15 cellular contexts compared by ENCODE assay signal in the genomic region with DNA sequence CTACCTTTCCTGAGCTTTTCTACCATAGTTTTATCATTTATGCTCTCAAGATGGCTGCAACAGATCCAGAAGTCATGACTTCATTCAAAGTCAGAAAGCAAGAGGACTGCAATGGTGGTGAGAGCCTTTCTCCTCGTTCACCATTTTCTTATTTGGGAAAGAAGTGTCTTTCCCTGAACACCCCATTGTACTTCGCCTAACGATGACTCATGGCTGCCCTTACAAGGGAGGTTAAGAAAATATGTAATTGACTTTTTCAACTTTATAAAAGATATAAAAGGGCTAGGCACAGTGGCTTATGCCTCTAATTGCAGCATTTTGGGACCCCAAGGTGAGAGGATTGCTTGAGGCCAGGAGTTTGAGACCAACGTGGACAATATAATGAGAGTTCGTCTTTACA.
DNase-seq lines count a peak whose midpoint lies in the region; FAIRE-seq and TF ChIP-seq lines count a peak whose summit lies in the region.
"Had no signal": no experiment of that assay in that cellular context is flagged by ENCODE, and none has a peak within 500 bp of the region (broad histone marks: within the 10 kb centered on the region; RNA-seq: fewer than 3 reads in every experiment).

No MANE protein-coding gene starts in this region.

- CTCF ChIA-PET in MCF 10A (lab: Yijun Ruan, JAX) = no interaction called here

- DNase-seq in MCF 10A (ENCODE audit: unreplicated experiment) (peak; percentile 35), breast epithelium (ENCODE audit: low spot score in 2 of 2) (no peak), astrocyte (ENCODE audit: low read depth) (peak; percentile 10), fibroblast of lung (ENCODE audit: low read depth in 2 of 2) (peak; percentile 21 to 30), mesendoderm (no peak), amygdala (lab: John Stamatoyannopoulos, UW) (no peak), coronary artery (ENCODE audit: low spot score) (no peak)
- no peak for DNase-seq in activated naive CD4-positive, alpha-beta T cell (lab: John Stamatoyannopoulos, UW)
- DNase-seq: DMS79 treated with DMSO at 0.1 percent for 48 hours, NCI-H1417, NCI-H2029, NCI-H774 had no signal

- no peak overlapping the region for H2BK120ac ChIP-seq in mesendoderm (ENCODE audit: low read depth, low read length)

- H3K18ac ChIP-seq in mesendoderm (ENCODE audit: low read length) = no peak overlapping the region

- no peak overlapping the region for H3K9ac ChIP-seq in astrocyte (ENCODE audit: low read length)
- no peak overlapping the region for H3K9ac ChIP-seq in fibroblast of lung (ENCODE audit: insufficient read depth, low read length)
- H3K9ac ChIP-seq in mesendoderm (ENCODE audit: low read length) = no peak overlapping the region
- H3K9ac ChIP-seq: BLaER1 had no signal

- WGBS in mesendoderm (ENCODE audit: extremely low coverage, insufficient coverage, low lambda C conversion rate) = no CpG with 5 or more reads among the region's 5 CpGs

- TF ChIP-seq CTCF in MCF 10A (IDR thresholded peaks at IDR 0.05; ENCODE audit: unreplicated experiment) (no peak), breast epithelium (IDR thresholded peaks at IDR 0.05) (no peak), astrocyte (IDR thresholded peaks at IDR 0.05; ENCODE audit: insufficient read depth, low read depth, low read length) (no peak), fibroblast of lung (conservative IDR thresholded peaks at IDR 0.05 in 1 of 2, IDR thresholded peaks at IDR 0.05 in 1 of 2; ENCODE audit: low read depth in 1 of 2, low read length in 2 of 2) (no peak), coronary artery (IDR thresholded peaks at IDR 0.05) (no peak)

- FAIRE-seq in astrocyte (lab: Jason Lieb, UNC) = no peak
- FAIRE-seq: H1 had no signal

- H3K4me2 ChIP-seq in astrocyte (ENCODE audit: low read length) = no peak overlapping the region
- H3K4me2 ChIP-seq in fibroblast of lung (ENCODE audit: extremely low read depth, insufficient read depth, low read length) = no peak overlapping the region
- no peak overlapping the region for H3K4me2 ChIP-seq in mesendoderm (ENCODE audit: low read length)
- H3K4me2 ChIP-seq: BLaER1 had no signal

- no peaks in the 10 kb centered on the region for H3K79me1 ChIP-seq in mesendoderm (ENCODE audit: low read length)

- no peaks in the 10 kb centered on the region for H4K20me1 ChIP-seq in astrocyte (ENCODE audit: insufficient read depth, low read length)
- no peaks in the 10 kb centered on the region for H4K20me1 ChIP-seq in fibroblast of lung (ENCODE audit: control insufficient read depth, extremely low read depth, insufficient read depth, low read length)
- H4K20me1 ChIP-seq: BLaER1 had no signal

- no peak overlapping the region for H2AK5ac ChIP-seq in mesendoderm (ENCODE audit: low read length)

- no peak overlapping the region for H4K8ac ChIP-seq in mesendoderm (ENCODE audit: low read depth, low read length)

- TF ChIP-seq POLR2A in breast epithelium (IDR thresholded peaks at IDR 0.05) = no peak

- H3K4me3 ChIP-seq in breast epithelium (no peak overlapping the region), astrocyte (ENCODE audit: insufficient read depth, low read depth, low read length) (no peak overlapping the region), fibroblast of lung (replicated peaks in 1 of 4; ENCODE audit: control extremely low read depth in 1 of 4, insufficient read depth in 1 of 4, low read depth in 3 of 4, low read length in 4 of 4) (no peak overlapping the region), mesendoderm (ENCODE audit: low read length) (no peak overlapping the region), coronary artery (no peak overlapping the region)
- H3K4me3 ChIP-seq: BLaER1 had no signal

- H3K56ac ChIP-seq in mesendoderm (ENCODE audit: low read length) = no peak overlapping the region

- H2BK5ac ChIP-seq in mesendoderm (ENCODE audit: low read length) = no peak overlapping the region

- H3K36me3 ChIP-seq in breast epithelium = no peaks in the 10 kb centered on the region
- H3K36me3 ChIP-seq in astrocyte (ENCODE audit: insufficient read depth, low read length) = no peaks in the 10 kb centered on the region
- no peaks in the 10 kb centered on the region for H3K36me3 ChIP-seq in fibroblast of lung (ENCODE audit: control insufficient read depth, insufficient read depth, low read length)
- no peaks in the 10 kb centered on the region for H3K36me3 ChIP-seq in mesendoderm (ENCODE audit: control insufficient read depth, insufficient read depth, low read length)
- H3K36me3 ChIP-seq: BLaER1 had no signal

- H3K4ac ChIP-seq in mesendoderm (ENCODE audit: low read depth, low read length) = no peak overlapping the region

- no peaks in the 10 kb centered on the region for H3K9me3 Mint-ChIP-seq in MCF 10A (ENCODE audit: unreplicated experiment)
- no peaks in the 10 kb centered on the region for H3K9me3 Mint-ChIP-seq in astrocyte (ENCODE audit: unreplicated experiment)

- BruUV-seq in MCF 10A (replicated peaks; lab: Mats Ljungman, UMichigan) = no TSS peak

- H2BK15ac ChIP-seq in mesendoderm (replicated peaks; ENCODE audit: low read depth) = no peak overlapping the region

- no peak overlapping the region for H3K27ac ChIP-seq in breast epithelium
- no peak overlapping the region for H3K27ac ChIP-seq in astrocyte (ENCODE audit: low read depth, low read length)
- no peak overlapping the region for H3K27ac ChIP-seq in fibroblast of lung (ENCODE audit: insufficient read depth, low read length)
- H3K27ac ChIP-seq in mesendoderm (ENCODE audit: low read depth, low read length) = no peak overlapping the region
- no peak overlapping the region for H3K27ac ChIP-seq in coronary artery
- H3K27ac ChIP-seq: 22Rv1, BLaER1 had no signal

- H3K27me3 Mint-ChIP-seq in MCF 10A (ENCODE audit: insufficient read depth, unreplicated experiment) (no peaks in the 10 kb centered on the region), astrocyte (ENCODE audit: low read depth, unreplicated experiment) (no peaks in the 10 kb centered on the region)

- H3K4me1 ChIP-seq in breast epithelium (no peaks in the 10 kb centered on the region), astrocyte (ENCODE audit: insufficient read depth, low read length) (no peaks in the 10 kb centered on the region), fibroblast of lung (ENCODE audit: control insufficient read depth, extremely low read depth, insufficient read depth, low read length) (no peaks in the 10 kb centered on the region), mesendoderm (ENCODE audit: control insufficient read depth, low read depth, low read length) (no peaks in the 10 kb centered on the region)
- H3K4me1 ChIP-seq: BLaER1 had no signal

- H3K36me3 Mint-ChIP-seq in MCF 10A (ENCODE audit: insufficient read depth, unreplicated experiment) (no peaks in the 10 kb centered on the region), astrocyte (ENCODE audit: low read depth, unreplicated experiment) (no peaks in the 10 kb centered on the region)

- H3K27ac Mint-ChIP-seq in MCF 10A (ENCODE audit: low read depth, unreplicated experiment) = no peak overlapping the region
- H3K27ac Mint-ChIP-seq in astrocyte (ENCODE audit: unreplicated experiment) = no peak overlapping the region

- no peaks in the 10 kb centered on the region for H3K4me1 Mint-ChIP-seq in MCF 10A (ENCODE audit: insufficient read depth, unreplicated experiment)
- H3K4me1 Mint-ChIP-seq in astrocyte (ENCODE audit: low read depth, unreplicated experiment) = no peaks in the 10 kb centered on the region

- H3K23ac ChIP-seq in mesendoderm (ENCODE audit: low read length) = no peak overlapping the region

- H2AFZ ChIP-seq in astrocyte (ENCODE audit: low read depth, low read length) = no peak overlapping the region
- H2AFZ ChIP-seq in fibroblast of lung (ENCODE audit: low read length) = no peak overlapping the region

- no peaks in the 10 kb centered on the region for H3K9me3 ChIP-seq in breast epithelium
- no peaks in the 10 kb centered on the region for H3K9me3 ChIP-seq in astrocyte (ENCODE audit: insufficient read depth, low read depth, low read length)
- no peaks in the 10 kb centered on the region for H3K9me3 ChIP-seq in fibroblast of lung (ENCODE audit: control insufficient read depth, insufficient read depth, low read depth, low read length)
- H3K9me3 ChIP-seq: BLaER1 had no signal

- H4K5ac ChIP-seq in mesendoderm (ENCODE audit: low read length) = no peak overlapping the region

- H3K4me3 Mint-ChIP-seq in MCF 10A (ENCODE audit: unreplicated experiment) (no peak overlapping the region), astrocyte (ENCODE audit: unreplicated experiment) (no peak overlapping the region)

- H3K27me3 ChIP-seq in breast epithelium (no peaks in the 10 kb centered on the region), astrocyte (ENCODE audit: insufficient read depth, low read length) (no peaks in the 10 kb centered on the region), fibroblast of lung (ENCODE audit: control insufficient read depth, insufficient read depth, low read length) (no peaks in the 10 kb centered on the region), mesendoderm (ENCODE audit: insufficient read depth, low read length, poor library complexity) (no peaks in the 10 kb centered on the region)
- H3K27me3 ChIP-seq: BLaER1 had no signal

- POLR2A ChIA-PET in MCF 10A (lab: Yijun Ruan, JAX) = no interaction called here

- H3K79me2 ChIP-seq in astrocyte (ENCODE audit: insufficient read depth, low read length) (no peaks in the 10 kb centered on the region), fibroblast of lung (ENCODE audit: control insufficient read depth, insufficient read depth, low read length) (no peaks in the 10 kb centered on the region), mesendoderm (ENCODE audit: control insufficient read depth, insufficient read depth, low read length) (no peaks in the 10 kb centered on the region)

- intact Hi-C loops in MCF 10A (cut with micrococcal nuclease) = no loop called here
- intact Hi-C loops in breast epithelium (cut with DNase I; ENCODE audit: low total_unique reads) = no loop called here

Comparison
In these comparisons a context has a peak if more than half of its experiments do, and no peak if none do; other contexts are left out.
1. DNase-seq: peak in MCF 10A (single experiment), astrocyte (single experiment) and fibroblast of lung (2 of 2); none in breast epithelium (0 of 2), mesendoderm (single experiment), activated naive CD4-positive, alpha-beta T cell (0 of 4), amygdala (0 of 56) and coronary artery (single experiment).